In genomic region chr18:7946724-7947377, GRCh38 we compare ENCODE assay signal across 8 cellular contexts.
DNase-seq lines count a peak whose midpoint lies in the region; ATAC-seq and TF ChIP-seq lines count a peak whose summit lies in the region.

No MANE protein-coding gene starts in this region.

- in situ Hi-C loops in mammary epithelial cell (cut with MboI; ENCODE audit: low sequenced_read_pairs in 2 of 2) = no loop called here

- dilution Hi-C loops in mammary epithelial cell (cut with HindIII; ENCODE audit: low sequenced_read_pairs) = no loop called here

- H3K27me3 ChIP-seq in mammary epithelial cell (ENCODE audit: insufficient read depth, low read length) (no peaks in the 10 kb centered on the region), uterus (no peaks in the 10 kb centered on the region)

- intact Hi-C loops in mammary epithelial cell (cut with micrococcal nuclease) = loop anchor here (1.0 kb wide), 1 partner anchor 25 kb away; no protein-coding TSS in a partner anchor
- intact Hi-C loops in uterus (cut with DNase I; ENCODE audit: low total_unique reads) = no loop called here

- TF ChIP-seq POLR2A in uterus (IDR thresholded peaks at IDR 0.05) = no peak

- H4K20me1 ChIP-seq in mammary epithelial cell (ENCODE audit: insufficient read depth, low read length) = no peaks in the 10 kb centered on the region

- DNase-seq in Daoy (ENCODE audit: low read depth) (peak; percentile 55), NCI-H2171 (lab: John Stamatoyannopoulos, UW) (peak; percentile 54), mammary epithelial cell (peak; percentile 71), left lobe of liver (ENCODE audit: low spot score) (no peak), uterus (no peak), NCI-H446 (lab: John Stamatoyannopoulos, UW) (no peak)

- CTCF ChIA-PET in mammary epithelial cell (lab: Charles Lee; ENCODE audit: low non-redundant PET) = interaction anchor here (0.7 kb wide), 1 partner anchor 157 kb away, joined by 3 read pairs; no protein-coding TSS in a partner anchor

- peak overlapping the region; percentile 67 for H2AFZ ChIP-seq in mammary epithelial cell (ENCODE audit: low read depth, low read length)

- H3K36me3 ChIP-seq in mammary epithelial cell (ENCODE audit: insufficient read depth, low read length) (no peaks in the 10 kb centered on the region), uterus (no peaks in the 10 kb centered on the region)

- no peak for TF ChIP-seq CTCF in mammary epithelial cell (conservative IDR thresholded peaks at IDR 0.05 in 1 of 2, IDR thresholded peaks at IDR 0.05 in 1 of 2; ENCODE audit: extremely low read depth in 1 of 2, insufficient read depth in 1 of 2, low read depth in 1 of 2, low read length in 2 of 2)
- TF ChIP-seq CTCF in uterus (IDR thresholded peaks at IDR 0.05) = no peak

- peaks cover 36% of the 10 kb centered on the region for H3K4me1 ChIP-seq in mammary epithelial cell (ENCODE audit: insufficient read depth, low read length)
- H3K4me1 ChIP-seq in uterus = no peaks in the 10 kb centered on the region

- H3K4me3 ChIP-seq in mammary epithelial cell (replicated peaks in 1 of 3; ENCODE audit: insufficient read depth in 1 of 3, low read depth in 2 of 3, low read length in 3 of 3) (peak overlapping the region; percentile 31 to 57 (median 34)), uterus (peak overlapping the region in 1 of 2 donors; percentile 16)

- H3K79me2 ChIP-seq in mammary epithelial cell (ENCODE audit: insufficient read depth, low read length) = peaks cover 4% of the 10 kb centered on the region

- peak overlapping the region; percentile 38 for H3K9ac ChIP-seq in mammary epithelial cell (ENCODE audit: insufficient read depth, low read length)

- H3K4me2 ChIP-seq in mammary epithelial cell (ENCODE audit: insufficient read depth, low read depth, low read length) = peak overlapping the region; percentile 56

- ATAC-seq in left lobe of liver (peak; percentile 46), HG02938 (IDR thresholded peaks at IDR 0.05; ENCODE audit: unreplicated experiment) (no peak), GM19452 (IDR thresholded peaks at IDR 0.05; ENCODE audit: unreplicated experiment) (no peak)

- H3K27ac ChIP-seq in mammary epithelial cell (ENCODE audit: insufficient read depth, low read depth, low read length) = peak overlapping the region; percentile 88
- peak overlapping the region; percentile 59 to 80 for H3K27ac ChIP-seq in uterus

- 76% methylated on average over 6 of the region's 7 CpGs for WGBS in mammary epithelial cell (ENCODE audit: low coverage, missing lambda C conversion rate)

- H3K9me3 ChIP-seq in mammary epithelial cell (replicated peaks; ENCODE audit: insufficient read depth, low read length) (no peaks in the 10 kb centered on the region), uterus (no peaks in the 10 kb centered on the region)

- TSS peak; percentile 44 for BruUV-seq in mammary epithelial cell (replicated peaks; lab: Mats Ljungman, UMichigan)

Comparison
In these comparisons a context has a peak if more than half of its experiments do, and no peak if none do; other contexts are left out.
1. DNase-seq: peak in Daoy (single experiment), NCI-H2171 (single experiment) and mammary epithelial cell (single experiment); none in left lobe of liver (single experiment), uterus (0 of 2) and NCI-H446 (0 of 2).